Comparison of ENCODE assay signal across 10 cellular contexts in the genomic region with DNA sequence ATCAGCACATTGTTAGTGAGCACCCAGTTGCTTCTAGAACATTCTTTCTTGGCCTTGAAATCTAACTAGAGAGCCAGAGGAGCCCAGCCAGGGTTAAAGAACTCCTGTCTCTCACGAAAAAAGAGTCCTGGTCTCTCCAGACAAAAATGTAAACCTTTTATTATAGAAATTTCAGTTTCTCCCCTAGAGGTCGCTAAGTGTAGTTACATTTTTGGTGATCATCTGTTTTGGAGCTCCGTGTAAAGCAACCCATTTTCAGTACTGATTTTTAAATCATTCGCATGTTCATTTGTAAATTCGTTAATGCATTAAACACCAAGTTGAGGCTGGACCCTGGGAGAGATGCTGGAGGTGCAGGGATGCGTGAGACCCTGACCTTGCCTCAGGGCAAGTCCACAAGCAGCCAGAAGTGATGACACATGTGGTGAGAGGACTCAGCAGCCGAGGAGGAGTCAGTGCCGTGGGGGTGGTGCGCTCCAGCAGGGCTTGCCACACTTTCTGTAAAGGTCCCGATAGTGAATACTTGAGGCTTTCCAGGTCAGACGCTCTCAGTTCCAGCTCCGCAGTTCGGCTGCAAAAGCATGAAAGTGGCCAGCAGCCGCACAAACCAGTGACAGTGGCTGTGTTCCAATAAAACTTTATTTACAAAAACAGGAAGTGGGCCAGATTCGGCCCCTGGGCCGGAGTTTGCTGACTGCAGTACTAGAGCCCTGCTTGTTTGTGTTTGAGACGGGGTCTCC.
DNase-seq lines count a peak whose midpoint lies in the region; TF ChIP-seq lines count a peak whose summit lies in the region.
"Had no signal": no experiment of that assay in that cellular context is flagged by ENCODE, and none has a peak within 500 bp of the region (broad histone marks: within the 10 kb centered on the region; RNA-seq: fewer than 3 reads in every experiment).

No MANE protein-coding gene starts in this region.

- H3K9ac ChIP-seq in OCI-LY1 (ENCODE audit: low read length), result peak overlapping the region; percentile 23; the same call in 1 of the 2 replicates

- H3K27ac ChIP-seq in OCI-LY1 (ENCODE audit: low read depth, low read length, poor library complexity, severe bottlenecking), result peak overlapping the region; percentile 11
- no peak overlapping the region for H3K27ac ChIP-seq in dorsolateral prefrontal cortex
- H3K27ac ChIP-seq in spleen, result peak overlapping the region in 7 of 8 donors; percentile 41 to 84 (median 72)
- H3K27ac ChIP-seq: skin epidermis had no signal

- H3K79me2 ChIP-seq in OCI-LY1 (ENCODE audit: insufficient read depth, low read length), result no peaks in the 10 kb centered on the region

- peak overlapping the region; percentile 5 for H2AFZ ChIP-seq in OCI-LY1 (ENCODE audit: low read length)

- H3K9me3 ChIP-seq in OCI-LY1 (ENCODE audit: low read length) (no peaks in the 10 kb centered on the region), spleen (peaks cover 0 to 4% (median 0%) of the 10 kb centered on the region in 8 donors)

- peak overlapping the region; percentile 54 for H3K4me2 ChIP-seq in OCI-LY1 (ENCODE audit: low read length)

- H4K20me1 ChIP-seq in OCI-LY1 (ENCODE audit: insufficient read depth, low read length), result no peaks in the 10 kb centered on the region

- H3K9me2 ChIP-seq in OCI-LY1 (ENCODE audit: low read depth, low read length), result no peaks in the 10 kb centered on the region

- 74 to 84% (median 82%) methylated on average over 17 of the region's 17 CpGs for WGBS in spleen, 5 donors

- peak; percentile 9 for DNase-seq in NCI-H82 (lab: John Stamatoyannopoulos, UW)
- no peak for DNase-seq in NCI-H82 treated with DMSO at 0.1 percent for 48 hours (lab: John Stamatoyannopoulos, UW; ENCODE audit: unreplicated experiment)
- DNase-seq in dorsolateral prefrontal cortex, result peak in 1 of 10 donors; percentile 21
- peak; percentile 71 for DNase-seq in spleen
- DNase-seq in posterior vena cava (ENCODE audit: low spot score), result no peak
- DNase-seq in activated CD8-positive, alpha-beta memory T cell treated with anti-CD3 and anti-CD28 coated beads, Interleukin-2, amount 50 U/mL, for 4 hours, result no peak
- no peak for DNase-seq in amniotic stem cell (lab: John Stamatoyannopoulos, UW)
- DNase-seq: activated CD4-positive, alpha-beta T cell treated with anti-CD3 and anti-CD28 coated beads, Interleukin-2, amount 10 ng/mL, durations not matched to agents 7 days and 5 days had no signal

- no peaks in the 10 kb centered on the region for H3K36me3 ChIP-seq in OCI-LY1 (ENCODE audit: insufficient read depth, low read length)
- no peaks in the 10 kb centered on the region for H3K36me3 ChIP-seq in spleen

- H3K27me3 ChIP-seq in OCI-LY1 (ENCODE audit: insufficient read depth, low read length), result no peaks in the 10 kb centered on the region
- H3K27me3 ChIP-seq in dorsolateral prefrontal cortex, result no peaks in the 10 kb centered on the region
- no peaks in the 10 kb centered on the region for H3K27me3 ChIP-seq in spleen (replicated peaks in 1 of 7)

- no peak for TF ChIP-seq POLR2A in spleen (IDR thresholded peaks at IDR 0.05)

- peak overlapping the region; percentile 43 for H3K4me3 ChIP-seq in OCI-LY1 (ENCODE audit: low read depth, low read length, poor library complexity, severe bottlenecking)
- no peak overlapping the region for H3K4me3 ChIP-seq in dorsolateral prefrontal cortex
- H3K4me3 ChIP-seq in spleen, result no peak overlapping the region
- H3K4me3 ChIP-seq: skin epidermis had no signal

- intact Hi-C loops in dorsolateral prefrontal cortex (cut with DNase I) (no loop called here), spleen (cut with DNase I; ENCODE audit: low total_unique reads) (no loop called here), posterior vena cava (cut with DNase I) (no loop called here)

- H3F3A ChIP-seq in OCI-LY1 (ENCODE audit: insufficient read depth, low read length), result no peaks in the 10 kb centered on the region

- TF ChIP-seq CTCF in OCI-LY1 (IDR thresholded peaks at IDR 0.05; ENCODE audit: low read length), result peak; percentile 62
- peak in 39 of 56 donors; percentile 9 to 45 (median 25) for TF ChIP-seq CTCF in dorsolateral prefrontal cortex (IDR thresholded peaks at IDR 0.05 in 54 of 56, conservative IDR thresholded peaks at IDR 0.05 in 2 of 56; ENCODE audit: low read depth in 1 of 56, partially characterized antibody in 56 of 56)
- TF ChIP-seq CTCF in spleen (IDR thresholded peaks at IDR 0.05 in 8 of 11, conservative IDR thresholded peaks at IDR 0.05 in 3 of 11), result no peak

- peaks cover 11% of the 10 kb centered on the region for H3K4me1 ChIP-seq in OCI-LY1 (ENCODE audit: insufficient read depth, low read length, severe bottlenecking)
- peaks cover 0 to 10% (median 0%) of the 10 kb centered on the region in 6 donors for H3K4me1 ChIP-seq in spleen

Comparison
In these comparisons a context has a peak if more than half of its experiments do, and no peak if none do; other contexts are left out.
1. DNase-seq: peak in NCI-H82 (single experiment) and spleen (single experiment); none in NCI-H82 treated with DMSO at 0.1 percent for 48 hours (single experiment), posterior vena cava (single experiment), activated CD8-positive, alpha-beta memory T cell treated with anti-CD3 and anti-CD28 coated beads, Interleukin-2, amount 50 U/mL, for 4 hours (single experiment) and amniotic stem cell (single experiment).
2. H3K27ac ChIP-seq: peak in OCI-LY1 (single experiment) and spleen (7 of 8); none in dorsolateral prefrontal cortex (0 of 59).
3. CTCF ChIP-seq: peak in OCI-LY1 (single experiment) and dorsolateral prefrontal cortex (39 of 56); none in spleen (0 of 11).